Comparison of ENCODE assay signal across 16 cellular contexts in genomic region chr2:84386326-84386995, GRCh38.
"Had no signal": no experiment of that assay in that cellular context is flagged by ENCODE, and none has a peak within 500 bp of the region (broad histone marks: within the 10 kb centered on the region; RNA-seq: fewer than 3 reads in every experiment).

No MANE protein-coding gene starts in this region.

- DNase-seq: activated CD4-positive, alpha-beta T cell treated with anti-CD3 and anti-CD28 coated beads, Interleukin-2, amount 50 U/mL, for 48 hours; activated gamma-delta T cell treated with Interleukin-2 at 50 U/mL for 16 hours; activated naive CD8-positive, alpha-beta T cell treated with anti-CD3 and anti-CD28 coated beads, Interleukin-2, amount 10 ng/mL, durations not matched to agents 7 days and 5 days; amygdala; foreskin fibroblast; left colon; nephron progenitor cell; right cardiac atrium; stimulated activated CD4-positive, alpha-beta T cell treated with anti-CD3 and anti-CD28 coated beads, Interleukin-2, amount 100 ng/mL, for 24 hours; stimulated activated naive CD4-positive, alpha-beta T cell treated with Interleukin-2 at 50 U/mL for 16 hours; T-helper 17 cell; tibial artery had no signal

- H3K9me3 ChIP-seq: prostate gland, tibial artery had no signal

- H3K27me3 ChIP-seq: hepatocyte, tibial artery had no signal

- H3K4me3 ChIP-seq: hepatocyte, prostate gland, tibial artery had no signal

- H3K4me3 Mint-ChIP-seq: activated naive CD8-positive, alpha-beta T cell treated with anti-CD3 and anti-CD28 coated beads, Interleukin-2, amount 10 ng/mL, durations not matched to agents 7 days and 5 days; activated T-helper 1 cell treated with anti-CD3 and anti-CD28 coated beads, Interleukin-12 subunit alpha, Interleukin-12 subunit beta, Interleukin-2, Interleukin-4 antibody, amounts not matched to agents 30 ng/mL and 10 ng/mL and 1 ng/mL, durations not matched to agents 14 hours and 24 hours and 36 hours; nephron progenitor cell; T-helper 17 cell had no signal

- H3K36me3 ChIP-seq: prostate gland, tibial artery had no signal

- H3K9me3 Mint-ChIP-seq: activated T-helper 1 cell treated with anti-CD3 and anti-CD28 coated beads, Interleukin-12 subunit alpha, Interleukin-12 subunit beta, Interleukin-2, Interleukin-4 antibody, amounts not matched to agents 30 ng/mL and 10 ng/mL and 1 ng/mL, durations not matched to agents 14 hours and 24 hours and 36 hours had no signal

- H3K4me2 ChIP-seq: hepatocyte had no signal

- H3K27ac ChIP-seq: epithelial cell of prostate, hepatocyte, prostate gland, tibial artery had no signal

- H3K27ac Mint-ChIP-seq: activated naive CD8-positive, alpha-beta T cell treated with anti-CD3 and anti-CD28 coated beads, Interleukin-2, amount 10 ng/mL, durations not matched to agents 7 days and 5 days; activated T-helper 1 cell treated with anti-CD3 and anti-CD28 coated beads, Interleukin-12 subunit alpha, Interleukin-12 subunit beta, Interleukin-2, Interleukin-4 antibody, amounts not matched to agents 30 ng/mL and 10 ng/mL and 1 ng/mL, durations not matched to agents 14 hours and 24 hours and 36 hours; T-helper 17 cell had no signal

- H3K36me3 Mint-ChIP-seq: activated naive CD8-positive, alpha-beta T cell treated with anti-CD3 and anti-CD28 coated beads, Interleukin-2, amount 10 ng/mL, durations not matched to agents 7 days and 5 days had no signal

- H3K4me1 Mint-ChIP-seq: activated naive CD8-positive, alpha-beta T cell treated with anti-CD3 and anti-CD28 coated beads, Interleukin-2, amount 10 ng/mL, durations not matched to agents 7 days and 5 days; T-helper 17 cell had no signal

- H3K4me1 ChIP-seq: prostate gland, tibial artery had no signal

- H3K79me2 ChIP-seq: hepatocyte had no signal
